In the genomic region with DNA sequence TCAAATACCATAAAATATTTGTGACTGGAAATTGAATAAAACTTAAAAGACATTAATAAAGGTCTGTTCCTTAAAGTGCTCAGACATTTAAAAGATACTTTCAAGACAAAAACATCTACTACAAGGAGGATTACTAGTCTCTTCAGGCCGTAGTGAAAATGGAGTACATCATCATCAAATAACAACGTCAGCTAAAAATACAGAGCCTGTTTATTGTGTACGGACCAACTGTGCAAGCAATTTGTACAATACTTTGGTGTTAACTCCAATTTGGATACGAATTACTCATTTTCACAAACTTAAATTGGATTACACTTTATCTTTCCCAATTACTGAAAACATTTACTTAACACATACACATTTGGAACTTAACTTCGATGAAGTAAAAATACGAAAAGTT, we compare ENCODE assay signal across 10 cellular contexts. TPM values are rescaled to one million over a fixed set of nuclear protein-coding genes. Genes with fewer than 3 reads are reported as not detected.
DNase-seq lines count a peak whose midpoint lies in the region; ATAC-seq and TF ChIP-seq lines count a peak whose summit lies in the region.
"Had no signal": no experiment of that assay in that cellular context is flagged by ENCODE, and none has a peak within 500 bp of the region (broad histone marks: within the 10 kb centered on the region; RNA-seq: fewer than 3 reads in every experiment).

No MANE protein-coding gene starts in this region.

- H3K36me3 ChIP-seq in brain microvascular endothelial cell (replicated peaks) = no peaks in the 10 kb centered on the region
- no peaks in the 10 kb centered on the region for H3K36me3 ChIP-seq in upper lobe of left lung

- TF ChIP-seq CTCF in brain microvascular endothelial cell (IDR thresholded peaks at IDR 0.05; ENCODE audit: low read depth, low read length, missing control alignments) (no peak), lower leg skin (IDR thresholded peaks at IDR 0.05) (no peak), upper lobe of left lung (IDR thresholded peaks at IDR 0.05) (no peak)

- H3K4me3 ChIP-seq in brain microvascular endothelial cell (ENCODE audit: low read depth, low read length) (peak overlapping the region; percentile 78), lower leg skin (ENCODE audit: low read depth, poor library complexity, severe bottlenecking) (peak overlapping the region; percentile 83), upper lobe of left lung (peak overlapping the region; percentile 72 to 91 (median 81))

- no peak for ATAC-seq in activated naive CD4-positive, alpha-beta T cell treated with anti-CD3 and anti-CD28 coated beads, Interleukin-2, amount 50 U/mL, for 72 hours
- ATAC-seq in upper lobe of left lung (ENCODE audit: low FRiP score in 2 of 2) (no peak), HG03095 (IDR thresholded peaks at IDR 0.05; ENCODE audit: unreplicated experiment) (no peak), GM19023 (IDR thresholded peaks at IDR 0.05; ENCODE audit: unreplicated experiment) (no peak), HG03521 (IDR thresholded peaks at IDR 0.05; ENCODE audit: unreplicated experiment) (no peak)

- H3K27me3 ChIP-seq in brain microvascular endothelial cell (replicated peaks) = no peaks in the 10 kb centered on the region
- H3K27me3 ChIP-seq in upper lobe of left lung = no peaks in the 10 kb centered on the region

- intact Hi-C loops in lower leg skin (cut with DNase I; ENCODE audit: low total_unique reads) = no loop called here

- H3K9me3 ChIP-seq in upper lobe of left lung = no peaks in the 10 kb centered on the region

- H3K27ac ChIP-seq in brain microvascular endothelial cell (no peak overlapping the region), upper lobe of left lung (peak overlapping the region in 3 of 4 donors; percentile 31 to 84 (median 75))

- in situ Hi-C loops in brain microvascular endothelial cell (cut with HindIII; ENCODE audit: low pct_ligation_motif_present, low sequenced_read_pairs) = no loop called here

- WGBS in lower leg skin, 2 donors = 21 to 28% methylated on average over 6 of the region's 6 CpGs
- 37 to 38% methylated on average over 6 of the region's 6 CpGs for WGBS in upper lobe of left lung, 2 donors

- no peaks in the 10 kb centered on the region for H3K9me3 Mint-ChIP-seq in activated naive CD4-positive, alpha-beta T cell treated with anti-CD3 and anti-CD28 coated beads, Interleukin-2, amount 50 U/mL, for 24 hours
- no peaks in the 10 kb centered on the region for H3K9me3 Mint-ChIP-seq in activated naive CD4-positive, alpha-beta T cell treated with anti-CD3 and anti-CD28 coated beads, Interleukin-2, amount 50 U/mL, for 72 hours

- TF ChIP-seq POLR2A in lower leg skin (IDR thresholded peaks at IDR 0.05) (no peak), upper lobe of left lung (IDR thresholded peaks at IDR 0.05) (no peak)

- no peak overlapping the region for H3K27ac Mint-ChIP-seq in activated naive CD4-positive, alpha-beta T cell treated with anti-CD3 and anti-CD28 coated beads, Interleukin-2, amount 50 U/mL, for 24 hours
- H3K27ac Mint-ChIP-seq in activated naive CD4-positive, alpha-beta T cell treated with anti-CD3 and anti-CD28 coated beads, Interleukin-2, amount 50 U/mL, for 72 hours = no peak overlapping the region

- H3K4me1 Mint-ChIP-seq in activated naive CD4-positive, alpha-beta T cell treated with anti-CD3 and anti-CD28 coated beads, Interleukin-2, amount 50 U/mL, for 24 hours = peaks cover 16% of the 10 kb centered on the region

- H3K4me3 Mint-ChIP-seq in activated naive CD4-positive, alpha-beta T cell treated with anti-CD3 and anti-CD28 coated beads, Interleukin-2, amount 50 U/mL, for 24 hours = peak overlapping the region; percentile 81

- peaks cover 40% of the 10 kb centered on the region for H3K27me3 Mint-ChIP-seq in activated naive CD4-positive, alpha-beta T cell treated with anti-CD3 and anti-CD28 coated beads, Interleukin-2, amount 50 U/mL, for 24 hours

- TF ChIP-seq EP300 in upper lobe of left lung (IDR thresholded peaks at IDR 0.05) = no peak

- no peak for DNase-seq in activated naive CD4-positive, alpha-beta T cell treated with anti-CD3 and anti-CD28 coated beads, Interleukin-2, amount 50 U/mL, for 72 hours (ENCODE audit: low spot score in 2 of 2)
- DNase-seq in brain microvascular endothelial cell = no peak
- no peak for DNase-seq in lower leg skin (ENCODE audit: low spot score in 2 of 2)
- no peak for DNase-seq in upper lobe of left lung
- DNase-seq: DND-41; stimulated activated naive CD8-positive, alpha-beta T cell treated with anti-CD3 and anti-CD28 coated beads, Interleukin-15, Interleukin-2, amounts not matched to agents 100 U/mL and 50 U/mL, for 24 hours had no signal

- H3K4me1 ChIP-seq in upper lobe of left lung = peaks cover 0 to 11% (median 7%) of the 10 kb centered on the region in 4 donors

- H3K36me3 Mint-ChIP-seq in activated naive CD4-positive, alpha-beta T cell treated with anti-CD3 and anti-CD28 coated beads, Interleukin-2, amount 50 U/mL, for 24 hours = no peaks in the 10 kb centered on the region
- H3K36me3 Mint-ChIP-seq in activated naive CD4-positive, alpha-beta T cell treated with anti-CD3 and anti-CD28 coated beads, Interleukin-2, amount 50 U/mL, for 72 hours = peaks cover 0 to 5% of the 10 kb centered on the region in 2 donors

RNA-seq across cellular contexts. Expression of a gene that starts 0.9 kb away (rescaled TPM):
- not detected for total RNA-seq in activated naive CD4-positive, alpha-beta T cell treated with anti-CD3 and anti-CD28 coated beads, Interleukin-2, amount 50 U/mL, for 72 hours
- total RNA-seq in lower leg skin (10 to 100 TPM; 22.6 to 38.2 (median 34.3) TPM), upper lobe of left lung (10 to 100 TPM in 1 of 6 donors, 1 to 10 TPM in 5; 2.6 to 10.3 (median 5.0) TPM)

RNA-seq across cellular contexts. Expression of a gene that starts 1.0 kb away (rescaled TPM):
- 1 to 10 TPM in 1 of 2 donors, under 1 TPM in 1; 0.64 to 1.9 TPM for total RNA-seq in activated naive CD4-positive, alpha-beta T cell treated with anti-CD3 and anti-CD28 coated beads, Interleukin-2, amount 50 U/mL, for 72 hours
- total RNA-seq in lower leg skin (10 to 100 TPM; 17.0 to 21.4 (median 18.8) TPM), upper lobe of left lung (10 to 100 TPM in 5 of 6 donors, 1 to 10 TPM in 1; 7.8 to 61.8 (median 13.7) TPM)

RNA-seq across cellular contexts. Expression of a gene that starts 35.9 kb away (rescaled TPM):
- total RNA-seq in activated naive CD4-positive, alpha-beta T cell treated with anti-CD3 and anti-CD28 coated beads, Interleukin-2, amount 50 U/mL, for 72 hours = not detected
- under 1 TPM; 0.21 to 0.59 (median 0.32) TPM for total RNA-seq in lower leg skin
- 1 to 10 TPM in 2 of 6 donors, under 1 TPM in 4; 0.15 to 3.1 (median 0.53) TPM for total RNA-seq in upper lobe of left lung
